In the genomic region with DNA sequence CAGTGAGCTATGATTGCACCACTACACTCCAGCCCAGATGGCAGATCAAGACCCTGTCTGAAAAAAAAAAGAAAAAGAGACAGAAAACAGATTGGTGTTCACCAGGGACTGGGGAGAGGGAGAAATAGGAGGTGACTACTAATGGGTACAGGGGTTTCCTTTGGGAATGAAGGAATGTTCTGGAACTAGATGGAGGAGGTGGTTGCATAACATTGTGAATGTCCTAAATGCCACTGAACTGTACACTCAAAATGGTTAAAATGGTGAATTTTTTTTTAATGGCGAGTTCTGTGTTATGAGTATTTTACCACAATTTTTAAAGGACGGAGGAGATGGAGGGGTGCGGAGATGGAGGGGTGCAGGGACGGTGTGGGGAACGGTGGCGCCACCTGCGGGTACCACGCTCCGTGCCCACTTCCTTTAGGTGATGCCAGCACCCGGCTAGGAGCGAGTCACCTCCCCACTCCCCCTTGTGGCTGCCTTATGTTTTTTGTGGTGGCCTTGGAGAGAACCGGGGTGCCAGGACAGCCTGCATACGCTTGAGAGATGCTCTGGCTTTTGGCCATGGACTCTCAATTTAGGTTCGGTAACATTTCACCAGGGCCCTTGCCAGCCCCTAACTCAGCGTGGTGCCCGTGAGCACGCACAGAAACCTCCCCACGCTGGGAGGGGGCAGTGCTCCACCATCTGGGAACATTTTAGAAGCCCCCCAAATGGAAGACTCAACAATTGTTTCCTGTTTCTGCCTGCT, we compare ENCODE assay signal across 8 cellular contexts. TPM values are rescaled to one million over a fixed set of nuclear protein-coding genes. Genes with fewer than 3 reads are reported as not detected.
DNase-seq lines count a peak whose midpoint lies in the region; ATAC-seq and TF ChIP-seq lines count a peak whose summit lies in the region.

No MANE protein-coding gene starts in this region.

- peak; percentile 92 for TF ChIP-seq CTCF in SU-DHL-6 (IDR thresholded peaks at IDR 0.05; ENCODE audit: insufficient read depth, low read length, poor library complexity, severe bottlenecking)

- H3K4me1 ChIP-seq in right cardiac atrium (ENCODE audit: control insufficient read depth, insufficient read depth, low read length), result no peaks in the 10 kb centered on the region

- peak overlapping the region; percentile 41 for H3K4me2 ChIP-seq in SU-DHL-6 (ENCODE audit: low read depth, low read length, poor library complexity, severe bottlenecking)

- no peak overlapping the region for H3K4me3 Mint-ChIP-seq in activated naive CD8-positive, alpha-beta T cell treated with anti-CD3 and anti-CD28 coated beads for 36 hours

- H3K36me3 Mint-ChIP-seq in activated naive CD8-positive, alpha-beta T cell treated with anti-CD3 and anti-CD28 coated beads for 36 hours, result no peaks in the 10 kb centered on the region

- ATAC-seq in right cardiac atrium (peak; percentile 51 to 69), HG02763 (IDR thresholded peaks at IDR 0.05; ENCODE audit: unreplicated experiment) (no peak)

- H3K4me1 Mint-ChIP-seq in activated naive CD8-positive, alpha-beta T cell treated with anti-CD3 and anti-CD28 coated beads for 36 hours, result peaks cover 13% of the 10 kb centered on the region

- no peaks in the 10 kb centered on the region for H3K9me3 Mint-ChIP-seq in activated naive CD8-positive, alpha-beta T cell treated with anti-CD3 and anti-CD28 coated beads for 36 hours

- intact Hi-C loops in right cardiac atrium (cut with DNase I), result no loop called here

- no peaks in the 10 kb centered on the region for H4K20me1 ChIP-seq in SU-DHL-6 (ENCODE audit: low read depth, low read length)

- no peak overlapping the region for H3K27ac Mint-ChIP-seq in activated naive CD8-positive, alpha-beta T cell treated with anti-CD3 and anti-CD28 coated beads for 36 hours

- no peaks in the 10 kb centered on the region for H3K79me2 ChIP-seq in SU-DHL-6 (ENCODE audit: insufficient read depth, low read length)

- H3K4me3 ChIP-seq in Jurkat, Clone E6-1 (ENCODE audit: low read length), result peak overlapping the region; percentile 31
- no peak overlapping the region for H3K4me3 ChIP-seq in SU-DHL-6 (ENCODE audit: insufficient read depth, low read length, poor library complexity, severe bottlenecking)
- no peak overlapping the region for H3K4me3 ChIP-seq in right cardiac atrium (ENCODE audit: low read length)

- DNase-seq in NCI-H345 (lab: John Stamatoyannopoulos, UW) (peak; percentile 47), NCI-H345 treated with DMSO at 0.1 percent for 48 hours (lab: John Stamatoyannopoulos, UW; ENCODE audit: unreplicated experiment) (no peak), right cardiac atrium (peak; percentile 27 to 76 (median 63))
- peak; percentile 80 for DNase-seq in Jurkat, Clone E6-1 (ENCODE audit: low read depth, low spot score)
- DNase-seq in activated naive CD8-positive, alpha-beta T cell treated with anti-CD3 and anti-CD28 coated beads for 36 hours, result peak; percentile 72
- peak; percentile 78 for DNase-seq in stimulated activated CD4-positive, alpha-beta T cell treated with anti-CD3 and anti-CD28 coated beads, Interleukin-15, amount 100 ng/mL, for 24 hours

- no peaks in the 10 kb centered on the region for H3K27me3 Mint-ChIP-seq in activated naive CD8-positive, alpha-beta T cell treated with anti-CD3 and anti-CD28 coated beads for 36 hours

- 36% methylated on average over 18 of the region's 18 CpGs for WGBS in right cardiac atrium

- H3K9me3 ChIP-seq in SU-DHL-6 (ENCODE audit: insufficient read depth, low read length), result no peaks in the 10 kb centered on the region
- H3K9me3 ChIP-seq in right cardiac atrium (ENCODE audit: control insufficient read depth, low read length), result no peaks in the 10 kb centered on the region

- H3K36me3 ChIP-seq in SU-DHL-6 (ENCODE audit: low read length), result no peaks in the 10 kb centered on the region

- H2AFZ ChIP-seq in SU-DHL-6 (ENCODE audit: low read depth, low read length, severe bottlenecking), result no peak overlapping the region

- H3K27ac ChIP-seq in SU-DHL-6 (ENCODE audit: low read depth, low read length) (0 out of 2 replicates have a peak overlapping the region, but pooled peaks have one; percentile 11), right cardiac atrium (ENCODE audit: low read length) (no peak overlapping the region)

- no peaks in the 10 kb centered on the region for H3K9me2 ChIP-seq in SU-DHL-6 (replicated peaks; ENCODE audit: insufficient read depth, low read length)

- no peak overlapping the region for H3K9ac ChIP-seq in SU-DHL-6 (ENCODE audit: low read length)

- H3F3A ChIP-seq in SU-DHL-6 (ENCODE audit: insufficient read depth), result 0 out of 2 replicates have a peak, but pooled peaks cover 4% of the 10 kb centered on the region

- H3K27me3 ChIP-seq in SU-DHL-6 (ENCODE audit: low read length), result no peaks in the 10 kb centered on the region
- no peaks in the 10 kb centered on the region for H3K27me3 ChIP-seq in right cardiac atrium (ENCODE audit: control insufficient read depth, insufficient read depth)

RNA-seq across cellular contexts. Expression of a gene that starts 16.1 kb away (rescaled TPM):
- polyA plus RNA-seq in Jurkat, Clone E6-1 (2012; ENCODE audit: insufficient read depth, insufficient read length), result 1,177 TPM
- total RNA-seq in activated naive CD8-positive, alpha-beta T cell treated with anti-CD3 and anti-CD28 coated beads for 36 hours, result 100 to 1,000 TPM; 927 to 944 TPM
- total RNA-seq in right cardiac atrium, result 1,000 to 10,000 TPM; 1,045 to 1,141 (median 1,055) TPM
- 1,140 TPM for polyA plus RNA-seq in right cardiac atrium

RNA-seq across cellular contexts. Expression of a gene that starts 34.7 kb away (rescaled TPM):
- polyA plus RNA-seq in Jurkat, Clone E6-1 (2012; ENCODE audit: insufficient read depth, insufficient read length), result 33.0 TPM
- 10 to 100 TPM; 40.3 to 43.8 TPM for total RNA-seq in activated naive CD8-positive, alpha-beta T cell treated with anti-CD3 and anti-CD28 coated beads for 36 hours
- 10 to 100 TPM; 15.7 to 22.9 (median 20.0) TPM for total RNA-seq in right cardiac atrium
- 17.0 TPM for polyA plus RNA-seq in right cardiac atrium
